10 cellular contexts compared by ENCODE assay signal in genomic region chr11:46649180-46649738, GRCh38. TPM values are rescaled to one million over a fixed set of nuclear protein-coding genes. Genes with fewer than 3 reads are reported as not detected.
DNase-seq lines count a peak whose midpoint lies in the region; FAIRE-seq and TF ChIP-seq lines count a peak whose summit lies in the region.
"Had no signal": no experiment of that assay in that cellular context is flagged by ENCODE, and none has a peak within 500 bp of the region (broad histone marks: within the 10 kb centered on the region; RNA-seq: fewer than 3 reads in every experiment).

No MANE protein-coding gene starts in this region.

- FAIRE-seq in endothelial cell of umbilical vein (lab: Jason Lieb, UNC) = peak; percentile 98

- H3K4me2 ChIP-seq in endothelial cell of umbilical vein (ENCODE audit: insufficient read depth, low read length) = peak overlapping the region; percentile 71

- no peaks in the 10 kb centered on the region for H3K79me2 ChIP-seq in endothelial cell of umbilical vein (ENCODE audit: control insufficient read depth, insufficient read depth, low read length)

- DNase-seq in activated naive CD4-positive, alpha-beta T cell treated with anti-CD3 and anti-CD28 coated beads, Interleukin-2, amount 10 ng/mL, durations not matched to agents 7 days and 5 days = no peak
- DNase-seq in activated naive CD4-positive, alpha-beta T cell treated with anti-CD3 and anti-CD28 coated beads for 36 hours = no peak
- DNase-seq in endothelial cell of umbilical vein (ENCODE audit: low read depth, low spot score) = peak; percentile 98
- DNase-seq in midbrain (lab: John Stamatoyannopoulos, UW) = peak; percentile 90
- DNase-seq in uterus = peak; percentile 65 to 91
- no peak for DNase-seq in germinal center (ENCODE audit: low spot score)
- DNase-seq in NCI-H446 treated with DMSO at 0.1 percent for 48 hours (lab: John Stamatoyannopoulos, UW) = no peak
- no peak for DNase-seq in stimulated activated CD8-positive, alpha-beta memory T cell treated with anti-CD3 and anti-CD28 coated beads, Interleukin-4, amount 100 ng/mL, for 48 hours
- DNase-seq: activated T-cell treated with anti-CD3 and anti-CD28 coated beads, Interleukin-2, amount 50 U/mL, for 4 hours had no signal

- TF ChIP-seq CTCF in endothelial cell of umbilical vein (IDR thresholded peaks at IDR 0.05; ENCODE audit: extremely low read depth in 1 of 2, insufficient read depth in 1 of 2, low read depth in 1 of 2, low read length in 2 of 2) = no peak
- no peak for TF ChIP-seq CTCF in uterus (IDR thresholded peaks at IDR 0.05)

- H4K20me1 ChIP-seq in endothelial cell of umbilical vein (replicated peaks; ENCODE audit: control insufficient read depth, extremely low read depth, insufficient read depth, low read length) = no peaks in the 10 kb centered on the region

- no peak overlapping the region for H3K4me3 Mint-ChIP-seq in activated naive CD4-positive, alpha-beta T cell treated with anti-CD3 and anti-CD28 coated beads, Interleukin-2, amount 10 ng/mL, durations not matched to agents 7 days and 5 days
- no peak overlapping the region for H3K4me3 Mint-ChIP-seq in activated naive CD4-positive, alpha-beta T cell treated with anti-CD3 and anti-CD28 coated beads for 36 hours
- H3K4me3 Mint-ChIP-seq: activated T-cell treated with anti-CD3 and anti-CD28 coated beads, Interleukin-2, amount 50 U/mL, for 4 hours had no signal

- H3K9me1 ChIP-seq in endothelial cell of umbilical vein (replicated peaks; ENCODE audit: control insufficient read depth, extremely low read depth, insufficient read depth, low read length) = no peaks in the 10 kb centered on the region

- H3K27ac Mint-ChIP-seq in activated naive CD4-positive, alpha-beta T cell treated with anti-CD3 and anti-CD28 coated beads, Interleukin-2, amount 10 ng/mL, durations not matched to agents 7 days and 5 days = peak overlapping the region; percentile 39
- H3K27ac Mint-ChIP-seq in activated naive CD4-positive, alpha-beta T cell treated with anti-CD3 and anti-CD28 coated beads for 36 hours = no peak overlapping the region

- peaks cover 36% of the 10 kb centered on the region for H3K36me3 Mint-ChIP-seq in activated naive CD4-positive, alpha-beta T cell treated with anti-CD3 and anti-CD28 coated beads, Interleukin-2, amount 10 ng/mL, durations not matched to agents 7 days and 5 days
- peaks cover 5% of the 10 kb centered on the region for H3K36me3 Mint-ChIP-seq in activated naive CD4-positive, alpha-beta T cell treated with anti-CD3 and anti-CD28 coated beads for 36 hours (ENCODE audit: low read depth)

- H3K4me1 ChIP-seq in endothelial cell of umbilical vein (ENCODE audit: control insufficient read depth, extremely low read depth, insufficient read depth, low read length) (peaks cover 29% of the 10 kb centered on the region), uterus (peaks cover 0 to 9% of the 10 kb centered on the region in 2 donors)

- H3K36me3 ChIP-seq in endothelial cell of umbilical vein (ENCODE audit: control insufficient read depth in 2 of 2, extremely low read depth in 1 of 2, insufficient read depth in 2 of 2, low read length in 2 of 2) (peaks cover 0 to 18% of the 10 kb centered on the region in 2 experiments), uterus (no peaks in the 10 kb centered on the region)

- H3K9me3 Mint-ChIP-seq in activated naive CD4-positive, alpha-beta T cell treated with anti-CD3 and anti-CD28 coated beads, Interleukin-2, amount 10 ng/mL, durations not matched to agents 7 days and 5 days = no peaks in the 10 kb centered on the region
- no peaks in the 10 kb centered on the region for H3K9me3 Mint-ChIP-seq in activated naive CD4-positive, alpha-beta T cell treated with anti-CD3 and anti-CD28 coated beads for 36 hours
- H3K9me3 Mint-ChIP-seq: activated T-cell treated with anti-CD3 and anti-CD28 coated beads, Interleukin-2, amount 50 U/mL, for 4 hours had no signal

- no peaks in the 10 kb centered on the region for H3K27me3 Mint-ChIP-seq in activated naive CD4-positive, alpha-beta T cell treated with anti-CD3 and anti-CD28 coated beads, Interleukin-2, amount 10 ng/mL, durations not matched to agents 7 days and 5 days
- no peaks in the 10 kb centered on the region for H3K27me3 Mint-ChIP-seq in activated naive CD4-positive, alpha-beta T cell treated with anti-CD3 and anti-CD28 coated beads for 36 hours (ENCODE audit: low read depth)

- H3K9me3 ChIP-seq in endothelial cell of umbilical vein (replicated peaks; ENCODE audit: control insufficient read depth, insufficient read depth, low read length) = no peaks in the 10 kb centered on the region
- H3K9me3 ChIP-seq in uterus = no peaks in the 10 kb centered on the region

- H3K4me3 ChIP-seq in endothelial cell of umbilical vein (replicated peaks in 1 of 3; ENCODE audit: insufficient read depth in 1 of 3, low read depth in 1 of 3, low read length in 3 of 3) (peak overlapping the region in 1 of 3 experiments; percentile 51), uterus (no peak overlapping the region)

- TF ChIP-seq POLR2A in endothelial cell of umbilical vein (IDR thresholded peaks at IDR 0.05; ENCODE audit: low read depth, low read length) (no peak), uterus (IDR thresholded peaks at IDR 0.05) (no peak)

- BruUV-seq in endothelial cell of umbilical vein (replicated peaks; lab: Mats Ljungman, UMichigan) = TSS peak; percentile 100

- dilution Hi-C loops in endothelial cell of umbilical vein (cut with MboI; ENCODE audit: extremely low pct_ligation_motif_present, low sequenced_read_pairs) = no loop called here

- no peaks in the 10 kb centered on the region for H3K27me3 ChIP-seq in endothelial cell of umbilical vein (ENCODE audit: control insufficient read depth in 2 of 2, insufficient read depth in 2 of 2, low read length in 2 of 2)
- H3K27me3 ChIP-seq in uterus = no peaks in the 10 kb centered on the region

- H3K27ac ChIP-seq in endothelial cell of umbilical vein (ENCODE audit: insufficient read depth, low read depth, low read length) (peak overlapping the region; percentile 99), uterus (peak overlapping the region; percentile 79 to 86)
- H3K27ac ChIP-seq: C4-2B had no signal

- peak overlapping the region; percentile 97 for H3K9ac ChIP-seq in endothelial cell of umbilical vein (replicated peaks; ENCODE audit: extremely low read depth, insufficient read depth, low read length)

- peak overlapping the region; percentile 58 for H2AFZ ChIP-seq in endothelial cell of umbilical vein (ENCODE audit: low read depth, low read length)

- CTCF ChIA-PET in activated naive CD4-positive, alpha-beta T cell treated with anti-CD3 and anti-CD28 coated beads, Interleukin-2, amount 10 ng/mL, durations not matched to agents 7 days and 5 days (lab: Charles Lee) = interaction anchor here (1.2 kb wide), 1 partner anchor 22 kb away, joined by 3 read pairs; no protein-coding TSS in a partner anchor
- CTCF ChIA-PET in activated naive CD4-positive, alpha-beta T cell treated with anti-CD3 and anti-CD28 coated beads for 36 hours (lab: Charles Lee) = interaction anchor here (0.8 to 1.1 kb wide), 2 partner anchors 18 to 31 kb away, joined by 3 read pairs; no protein-coding TSS in a partner anchor
- CTCF ChIA-PET in endothelial cell of umbilical vein (lab: Charles Lee) = interaction anchor here (0.7 to 1.8 kb wide), 10 partner anchors 10 to 257 kb away, joined by 3 to 6 read pairs (median 4); partner anchors contain the start of gene ATG13

- intact Hi-C loops in activated naive CD4-positive, alpha-beta T cell treated with anti-CD3 and anti-CD28 coated beads for 36 hours (cut with micrococcal nuclease) = no loop called here
- intact Hi-C loops in endothelial cell of umbilical vein (cut with micrococcal nuclease) = loop anchor here (1.0 kb wide), 2 partner anchors 32 to 51 kb away; partner anchors contain the start of genes ARHGAP1, ATG13 and HARBI1
- intact Hi-C loops in uterus (cut with DNase I; ENCODE audit: low total_unique reads) = no loop called here

- POLR2A ChIA-PET in endothelial cell of umbilical vein (lab: Charles Lee) = interaction anchor here (0.5 to 1.3 kb wide), 4 partner anchors 31 to 257 kb away, joined by 3 to 6 read pairs (median 3); partner anchors contain the start of gene CHRM4

- H3K4me1 Mint-ChIP-seq in activated naive CD4-positive, alpha-beta T cell treated with anti-CD3 and anti-CD28 coated beads, Interleukin-2, amount 10 ng/mL, durations not matched to agents 7 days and 5 days = no peaks in the 10 kb centered on the region
- H3K4me1 Mint-ChIP-seq in activated naive CD4-positive, alpha-beta T cell treated with anti-CD3 and anti-CD28 coated beads for 36 hours (ENCODE audit: low read depth) = no peaks in the 10 kb centered on the region

RNA-seq across cellular contexts. Expression of gene ATG13, which starts 31.9 kb away (rescaled TPM):
- 10 to 100 TPM; 54.7 to 55.6 TPM for total RNA-seq in activated naive CD4-positive, alpha-beta T cell treated with anti-CD3 and anti-CD28 coated beads for 36 hours
- total RNA-seq in endothelial cell of umbilical vein (66.5 and 67.3 TPM in 2 replicates), uterus (100 to 1,000 TPM in 1 of 4 donors, 10 to 100 TPM in 3; 51.8 to 102 (median 68.3) TPM)
- 60.1 and 71.0 TPM in 2 replicates for polyA plus RNA-seq in endothelial cell of umbilical vein
- 51.2 and 56.9 TPM in 2 replicates for polyA plus RNA-seq in endothelial cell of umbilical vein (2011; cell fraction: cytosol; rRNA removed)
- 94.3 and 102 TPM in 2 replicates for polyA plus RNA-seq in endothelial cell of umbilical vein (2011; cell fraction: nucleus; rRNA removed)
- polyA plus RNA-seq in endothelial cell of umbilical vein (2012) = 39.0 and 39.7 TPM in 2 replicates
- polyA minus RNA-seq in endothelial cell of umbilical vein = 82.7 and 117 TPM in 2 replicates
- 44.4 TPM for polyA minus RNA-seq in endothelial cell of umbilical vein (2011; cell fraction: cytosol; rRNA and poly(A)+ RNA removed)
- 63.6 and 70.2 TPM in 2 replicates for polyA minus RNA-seq in endothelial cell of umbilical vein (2011; cell fraction: nucleus; rRNA and poly(A)+ RNA removed)

RNA-seq across cellular contexts. Expression of gene HARBI1, which starts 32.2 kb away (rescaled TPM):
- total RNA-seq in activated naive CD4-positive, alpha-beta T cell treated with anti-CD3 and anti-CD28 coated beads for 36 hours = 1 to 10 TPM; 2.8 to 3.1 TPM
- total RNA-seq in endothelial cell of umbilical vein (3.2 and 4.7 TPM in 2 replicates), uterus (1 to 10 TPM in 3 of 4 donors, under 1 TPM in 1; 0.77 to 5.0 (median 2.8) TPM)
- 2.7 and 3.1 TPM in 2 replicates for polyA plus RNA-seq in endothelial cell of umbilical vein
- polyA plus RNA-seq in endothelial cell of umbilical vein (2011; cell fraction: cytosol; rRNA removed) = 2.3 and 2.6 TPM in 2 replicates
- 2.0 and 2.5 TPM in 2 replicates for polyA plus RNA-seq in endothelial cell of umbilical vein (2011; cell fraction: nucleus; rRNA removed)
- polyA plus RNA-seq in endothelial cell of umbilical vein (2012) = 4.9 and 5.3 TPM in 2 replicates
- 5.9 and 6.2 TPM in 2 replicates for polyA minus RNA-seq in endothelial cell of umbilical vein
- polyA minus RNA-seq in endothelial cell of umbilical vein (2011; cell fraction: cytosol; rRNA and poly(A)+ RNA removed) = 2.0 TPM
- 5.6 and 6.6 TPM in 2 replicates for polyA minus RNA-seq in endothelial cell of umbilical vein (2011; cell fraction: nucleus; rRNA and poly(A)+ RNA removed)

RNA-seq across cellular contexts. Expression of gene ARHGAP1, which starts 51.2 kb away (rescaled TPM):
- 10 to 100 TPM; 31.2 to 32.6 TPM for total RNA-seq in activated naive CD4-positive, alpha-beta T cell treated with anti-CD3 and anti-CD28 coated beads for 36 hours
- total RNA-seq in endothelial cell of umbilical vein = 58.2 and 63.4 TPM in 2 replicates
- 30.9 and 31.0 TPM in 2 replicates for polyA plus RNA-seq in endothelial cell of umbilical vein
- polyA plus RNA-seq in endothelial cell of umbilical vein (2011; cell fraction: cytosol; rRNA removed) = 21.4 and 22.9 TPM in 2 replicates
- polyA plus RNA-seq in endothelial cell of umbilical vein (2011; cell fraction: nucleus; rRNA removed) = 20.7 and 26.0 TPM in 2 replicates
- 36.3 and 44.9 TPM in 2 replicates for polyA plus RNA-seq in endothelial cell of umbilical vein (2012)
- polyA minus RNA-seq in endothelial cell of umbilical vein = 73.9 and 78.7 TPM in 2 replicates
- 23.8 TPM for polyA minus RNA-seq in endothelial cell of umbilical vein (2011; cell fraction: cytosol; rRNA and poly(A)+ RNA removed)
- polyA minus RNA-seq in endothelial cell of umbilical vein (2011; cell fraction: nucleus; rRNA and poly(A)+ RNA removed) = 17.7 and 23.4 TPM in 2 replicates
- 100 to 1,000 TPM in 1 of 4 donors, 10 to 100 TPM in 3; 27.9 to 114 (median 37.3) TPM for total RNA-seq in uterus

RNA-seq across cellular contexts. Expression of gene ZNF408, which starts 51.6 kb away (rescaled TPM):
- total RNA-seq in activated naive CD4-positive, alpha-beta T cell treated with anti-CD3 and anti-CD28 coated beads for 36 hours = 1 to 10 TPM; 7.3 to 7.6 TPM
- 10.3 and 10.9 TPM in 2 replicates for total RNA-seq in endothelial cell of umbilical vein
- 7.8 and 11.0 TPM in 2 replicates for polyA plus RNA-seq in endothelial cell of umbilical vein
- polyA plus RNA-seq in endothelial cell of umbilical vein (2011; cell fraction: cytosol; rRNA removed) = 5.7 and 6.7 TPM in 2 replicates
- polyA plus RNA-seq in endothelial cell of umbilical vein (2011; cell fraction: nucleus; rRNA removed) = 11.4 and 11.8 TPM in 2 replicates
- polyA plus RNA-seq in endothelial cell of umbilical vein (2012) = 6.2 and 7.9 TPM in 2 replicates
- polyA minus RNA-seq in endothelial cell of umbilical vein = 2.8 and 6.5 TPM in 2 replicates
- polyA minus RNA-seq in endothelial cell of umbilical vein (2011; cell fraction: cytosol; rRNA and poly(A)+ RNA removed) = 5.1 TPM
- polyA minus RNA-seq in endothelial cell of umbilical vein (2011; cell fraction: nucleus; rRNA and poly(A)+ RNA removed) = 6.2 and 8.8 TPM in 2 replicates
- 10 to 100 TPM in 1 of 4 donors, 1 to 10 TPM in 2, under 1 TPM in 1; 0.88 to 10.5 (median 8.0) TPM for total RNA-seq in uterus

RNA-seq across cellular contexts. Expression of gene AMBRA1, which starts 55.4 kb away (rescaled TPM):
- total RNA-seq in activated naive CD4-positive, alpha-beta T cell treated with anti-CD3 and anti-CD28 coated beads for 36 hours = 10 to 100 TPM; 19.0 to 23.1 TPM
- total RNA-seq in endothelial cell of umbilical vein (26.5 and 32.4 TPM in 2 replicates), uterus (10 to 100 TPM; 22.6 to 55.3 (median 41.4) TPM)
- polyA plus RNA-seq in endothelial cell of umbilical vein = 14.4 and 18.4 TPM in 2 replicates
- polyA plus RNA-seq in endothelial cell of umbilical vein (2011; cell fraction: cytosol; rRNA removed) = 13.5 and 13.9 TPM in 2 replicates
- 27.4 and 34.0 TPM in 2 replicates for polyA plus RNA-seq in endothelial cell of umbilical vein (2011; cell fraction: nucleus; rRNA removed)
- 20.0 and 22.4 TPM in 2 replicates for polyA plus RNA-seq in endothelial cell of umbilical vein (2012)
- 64.6 and 68.2 TPM in 2 replicates for polyA minus RNA-seq in endothelial cell of umbilical vein
- polyA minus RNA-seq in endothelial cell of umbilical vein (2011; cell fraction: cytosol; rRNA and poly(A)+ RNA removed) = 20.3 TPM
- polyA minus RNA-seq in endothelial cell of umbilical vein (2011; cell fraction: nucleus; rRNA and poly(A)+ RNA removed) = 56.2 and 64.9 TPM in 2 replicates

Comparison
In these comparisons a context has a peak if more than half of its experiments do, and no peak if none do; other contexts are left out.
1. DNase-seq: peak in endothelial cell of umbilical vein (single experiment), midbrain (single experiment) and uterus (2 of 2); none in activated naive CD4-positive, alpha-beta T cell treated with anti-CD3 and anti-CD28 coated beads, Interleukin-2, amount 10 ng/mL, durations not matched to agents 7 days and 5 days (single experiment), activated naive CD4-positive, alpha-beta T cell treated with anti-CD3 and anti-CD28 coated beads for 36 hours (single experiment), germinal center (single experiment), NCI-H446 treated with DMSO at 0.1 percent for 48 hours (single experiment) and stimulated activated CD8-positive, alpha-beta memory T cell treated with anti-CD3 and anti-CD28 coated beads, Interleukin-4, amount 100 ng/mL, for 48 hours (single experiment).